Comparison of ENCODE assay signal across 8 cellular contexts in the genomic region with DNA sequence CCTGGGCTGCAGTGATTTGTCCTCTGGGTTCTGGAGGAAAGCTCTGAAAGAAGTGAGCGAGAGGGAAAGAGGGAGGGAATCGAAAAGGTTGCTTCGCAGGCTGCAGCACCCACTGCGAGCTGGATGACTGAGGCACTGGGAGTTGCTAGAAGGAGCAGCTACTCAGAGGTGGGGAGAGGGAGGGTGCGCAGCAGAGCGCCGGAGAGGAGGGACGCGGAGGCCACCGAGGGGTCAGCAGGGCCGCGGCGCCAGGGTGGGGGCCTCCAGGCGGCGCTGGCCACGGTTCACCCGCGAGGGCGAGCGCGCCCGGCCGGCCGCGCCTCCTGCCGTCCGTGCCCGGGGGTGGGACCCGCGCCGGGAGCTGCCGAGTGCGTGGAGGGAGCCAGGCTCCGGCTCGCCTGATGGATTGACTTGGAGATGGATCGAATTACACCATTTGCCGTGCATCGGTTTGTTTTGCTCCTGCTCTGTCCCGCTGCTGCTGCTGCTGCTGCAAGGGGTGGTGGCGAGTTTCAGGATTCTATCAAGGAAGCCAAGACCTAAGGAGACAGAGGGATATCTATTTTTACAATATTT.
DNase-seq lines count a peak whose midpoint lies in the region; ATAC-seq lines count a peak whose summit lies in the region.

TSS of gene SEMA6D (plus strand) at position 470 of the 576 bp plus-strand sequence. CDS start 42,294 bp downstream, outside the sequence.

- H3K27ac Mint-ChIP-seq in stimulated activated naive B cell treated with anti-CD40 and anti-IgM and Interleukin-4, amounts not matched to agents 10 μg/mL and 1 μg/mL and 100 μg/mL, for 72 hours: no peak within 1 kb of the TSS

- DNase-seq in HCEC 1CT (peak; percentile 88), NCI-H526 (lab: John Stamatoyannopoulos, UW) (peak; percentile 22 to 80), left kidney (ENCODE audit: low read depth, low spot score) (peak; percentile 97), HUDEP-2 (lab: John Stamatoyannopoulos, UW; ENCODE audit: unreplicated experiment in 76 of 76) (no peak)
- DNase-seq in stimulated activated naive B cell treated with anti-CD40 and anti-IgM and Interleukin-4, amounts not matched to agents 10 μg/mL and 1 μg/mL and 100 μg/mL, for 72 hours: no peak

- H3K9me3 ChIP-seq in duodenal mucosa (ENCODE audit: control insufficient read depth in 1 of 2, low read length in 2 of 2): no peaks in the 10 kb centered on the region

- H3K27me3 ChIP-seq in duodenal mucosa (ENCODE audit: control insufficient read depth in 1 of 2, insufficient read depth in 2 of 2, low read length in 2 of 2): no peaks in the 10 kb centered on the region

- H3K36me3 ChIP-seq in duodenal mucosa (ENCODE audit: control insufficient read depth in 1 of 2, insufficient read depth in 2 of 2, low read length in 2 of 2): no peaks in the 10 kb centered on the region

- H3K9ac ChIP-seq in duodenal mucosa (ENCODE audit: low read depth in 1 of 2, low read length in 2 of 2): peak within 1 kb of the TSS; percentile 66 to 72

- peaks cover 49 to 58% of the 10 kb centered on the region in 2 donors for H3K27me3 Mint-ChIP-seq in stimulated activated naive B cell treated with anti-CD40 and anti-IgM and Interleukin-4, amounts not matched to agents 10 μg/mL and 1 μg/mL and 100 μg/mL, for 72 hours

- H3K4me3 Mint-ChIP-seq in stimulated activated naive B cell treated with anti-CD40 and anti-IgM and Interleukin-4, amounts not matched to agents 10 μg/mL and 1 μg/mL and 100 μg/mL, for 72 hours: peak within 1 kb of the TSS; percentile 37 to 43

- H3K9me3 Mint-ChIP-seq in stimulated activated naive B cell treated with anti-CD40 and anti-IgM and Interleukin-4, amounts not matched to agents 10 μg/mL and 1 μg/mL and 100 μg/mL, for 72 hours: no peaks in the 10 kb centered on the region

- no peaks in the 10 kb centered on the region for H3K36me3 Mint-ChIP-seq in stimulated activated naive B cell treated with anti-CD40 and anti-IgM and Interleukin-4, amounts not matched to agents 10 μg/mL and 1 μg/mL and 100 μg/mL, for 72 hours

- peak within 1 kb of the TSS; percentile 70 for H3K27ac ChIP-seq in duodenal mucosa (ENCODE audit: low read depth, low read length)

- peaks cover 28 to 32% of the 10 kb centered on the region in 2 donors for H3K4me1 ChIP-seq in duodenal mucosa (ENCODE audit: control insufficient read depth in 1 of 2, insufficient read depth in 2 of 2, low read length in 2 of 2)

- ATAC-seq in stimulated activated naive B cell treated with anti-CD40 and anti-IgM and Interleukin-4, amounts not matched to agents 10 μg/mL and 1 μg/mL and 100 μg/mL, for 72 hours (replicated peaks): no peak
- ATAC-seq in GM18909 (IDR thresholded peaks at IDR 0.05; ENCODE audit: poor library complexity, unreplicated experiment) (no peak), GM18861 (IDR thresholded peaks at IDR 0.05; ENCODE audit: unreplicated experiment) (no peak)

- peak within 1 kb of the TSS; percentile 84 to 87 for H3K4me3 ChIP-seq in duodenal mucosa (ENCODE audit: low read depth in 1 of 2, low read length in 2 of 2)

- H3K4me1 Mint-ChIP-seq in stimulated activated naive B cell treated with anti-CD40 and anti-IgM and Interleukin-4, amounts not matched to agents 10 μg/mL and 1 μg/mL and 100 μg/mL, for 72 hours: peaks cover 7% of the 10 kb centered on the region in 2 donors

Comparison
In these comparisons a context has a peak if more than half of its experiments do, and no peak if none do; other contexts are left out.
1. DNase-seq: peak in HCEC 1CT (single experiment), NCI-H526 (2 of 2) and left kidney (single experiment); none in stimulated activated naive B cell treated with anti-CD40 and anti-IgM and Interleukin-4, amounts not matched to agents 10 μg/mL and 1 μg/mL and 100 μg/mL, for 72 hours (single experiment) and HUDEP-2 (0 of 76).